9 cellular contexts compared by ENCODE assay signal in the genomic region with DNA sequence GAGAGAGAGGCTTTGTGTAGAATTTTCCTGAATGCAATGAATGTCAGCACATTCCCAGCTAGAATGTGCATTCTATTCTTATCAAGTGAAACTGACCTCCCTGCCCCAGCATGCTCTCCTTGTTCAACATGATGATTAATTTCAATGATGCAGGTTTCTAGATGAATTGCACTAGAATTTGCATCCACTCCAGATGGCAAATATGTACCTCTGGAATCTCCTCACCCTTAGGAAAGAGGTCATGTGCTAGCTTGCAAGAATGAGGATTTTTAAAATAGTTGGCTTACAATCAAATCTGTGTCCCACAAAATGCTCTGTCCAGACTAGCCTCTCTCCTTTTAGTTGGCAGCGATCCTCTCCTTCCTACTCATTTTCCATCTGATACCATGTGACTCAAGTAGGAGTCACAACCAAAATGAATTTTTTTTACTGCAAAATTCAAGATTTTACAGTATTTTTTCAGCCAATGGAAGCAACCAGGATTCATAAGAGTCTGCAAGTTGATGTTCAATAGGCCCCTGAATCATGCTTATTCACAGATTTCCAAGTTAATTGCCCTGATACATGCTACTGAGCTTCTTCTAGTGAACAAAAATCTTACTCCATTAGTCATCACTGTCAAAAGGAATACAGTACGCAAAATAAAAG. TPM values are rescaled to one million over a fixed set of nuclear protein-coding genes. Genes with fewer than 3 reads are reported as not detected.
DNase-seq lines count a peak whose midpoint lies in the region; ATAC-seq and TF ChIP-seq lines count a peak whose summit lies in the region.
"Had no signal": no experiment of that assay in that cellular context is flagged by ENCODE, and none has a peak within 500 bp of the region (broad histone marks: within the 10 kb centered on the region; RNA-seq: fewer than 3 reads in every experiment).

No MANE protein-coding gene starts in this region.

- H3K27ac ChIP-seq in colonic mucosa, result no peak overlapping the region

- DNase-seq in Daoy (ENCODE audit: low read depth) (peak; percentile 56), NCI-H446 treated with DMSO at 0.1 percent for 48 hours (lab: John Stamatoyannopoulos, UW) (peak; percentile 12), epidermal melanocyte (ENCODE audit: insufficient read length, low spot score) (peak; percentile 36), omental fat pad (ENCODE audit: low spot score) (no peak), colonic mucosa (no peak), NCI-H1048 (lab: John Stamatoyannopoulos, UW) (no peak), NCI-H2196 (lab: John Stamatoyannopoulos, UW; ENCODE audit: unreplicated experiment) (no peak)

- H3K9me3 ChIP-seq in colonic mucosa, result no peaks in the 10 kb centered on the region

- H3K36me3 ChIP-seq in colonic mucosa, result no peaks in the 10 kb centered on the region

- peak; percentile 86 for ATAC-seq in omental fat pad (ENCODE audit: low FRiP score)
- no peak for ATAC-seq in GM21423 (IDR thresholded peaks at IDR 0.05; ENCODE audit: unreplicated experiment)
- ATAC-seq: GM12878 had no signal

- no peak overlapping the region for H3K9ac ChIP-seq in colonic mucosa (ENCODE audit: low read depth in 2 of 2, low read length in 2 of 2)

- no peak overlapping the region for H3K4me3 ChIP-seq in colonic mucosa
- H3K4me3 ChIP-seq: GM12878 had no signal

- H3K27me3 ChIP-seq in colonic mucosa, result no peaks in the 10 kb centered on the region

- intact Hi-C loops in colonic mucosa (cut with DNase I), result no loop called here

- no peak for TF ChIP-seq CTCF in omental fat pad (IDR thresholded peaks at IDR 0.05)
- no peak for TF ChIP-seq CTCF in colonic mucosa (IDR thresholded peaks at IDR 0.05)

- no peaks in the 10 kb centered on the region for H3K4me1 ChIP-seq in colonic mucosa

RNA-seq across cellular contexts. Expression of a gene that starts 21.0 kb away (rescaled TPM):
- total RNA-seq in Daoy (2014; rRNA removed; shearing (Covaris generic)), result 0.06 and 0.48 TPM in 2 replicates
- 10 to 100 TPM in 2 of 4 donors, 1 to 10 TPM in 2; 4.6 to 29.4 (median 10.5) TPM for total RNA-seq in omental fat pad
- total RNA-seq in colonic mucosa, result 1 to 10 TPM; 2.0 to 2.1 TPM

Comparison
In these comparisons a context has a peak if more than half of its experiments do, and no peak if none do; other contexts are left out.
1. DNase-seq: peak in Daoy (single experiment), NCI-H446 treated with DMSO at 0.1 percent for 48 hours (single experiment) and epidermal melanocyte (single experiment); none in omental fat pad (single experiment), colonic mucosa (single experiment), NCI-H1048 (single experiment) and NCI-H2196 (single experiment).